1 cellular context compared by ENCODE assay signal in the genomic region with DNA sequence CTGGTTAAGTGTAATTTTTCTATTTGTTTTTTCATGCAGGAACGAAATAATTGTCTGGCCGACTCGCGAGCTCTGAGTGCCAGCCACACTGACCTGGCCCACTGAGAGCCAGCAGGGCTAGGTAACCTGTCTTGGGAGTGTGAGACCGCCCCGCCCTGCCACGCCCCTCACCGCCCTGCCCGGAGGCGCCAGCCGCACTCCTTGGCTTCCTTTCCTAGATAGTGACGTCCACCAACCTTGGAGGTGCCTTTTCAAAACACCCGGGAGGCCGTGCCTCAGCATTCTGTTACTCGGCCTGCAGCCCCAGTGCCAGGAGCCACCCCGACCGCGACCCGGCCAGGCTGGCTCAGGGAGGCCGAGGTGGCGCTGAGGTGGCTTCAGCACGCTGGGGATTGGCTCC.
TF ChIP-seq lines count a peak whose summit lies in the region.

No MANE protein-coding gene starts in this region.

TF ChIP-seq in GM23338, 12 proteins besides CTCF, POLR2A, EP300 and RAD21:
- TF ChIP-seq EZH2phosphoT487 (IDR thresholded peaks at IDR 0.05; ENCODE audit: unreplicated experiment), result no peak
- TF ChIP-seq CREB1 (CRISPR knock-in tag; IDR thresholded peaks at IDR 0.05; ENCODE audit: low read depth), result no peak
- TF ChIP-seq ZNF114 (CRISPR knock-in tag; IDR thresholded peaks at IDR 0.05), result no peak
- TF ChIP-seq, protein P1, sequence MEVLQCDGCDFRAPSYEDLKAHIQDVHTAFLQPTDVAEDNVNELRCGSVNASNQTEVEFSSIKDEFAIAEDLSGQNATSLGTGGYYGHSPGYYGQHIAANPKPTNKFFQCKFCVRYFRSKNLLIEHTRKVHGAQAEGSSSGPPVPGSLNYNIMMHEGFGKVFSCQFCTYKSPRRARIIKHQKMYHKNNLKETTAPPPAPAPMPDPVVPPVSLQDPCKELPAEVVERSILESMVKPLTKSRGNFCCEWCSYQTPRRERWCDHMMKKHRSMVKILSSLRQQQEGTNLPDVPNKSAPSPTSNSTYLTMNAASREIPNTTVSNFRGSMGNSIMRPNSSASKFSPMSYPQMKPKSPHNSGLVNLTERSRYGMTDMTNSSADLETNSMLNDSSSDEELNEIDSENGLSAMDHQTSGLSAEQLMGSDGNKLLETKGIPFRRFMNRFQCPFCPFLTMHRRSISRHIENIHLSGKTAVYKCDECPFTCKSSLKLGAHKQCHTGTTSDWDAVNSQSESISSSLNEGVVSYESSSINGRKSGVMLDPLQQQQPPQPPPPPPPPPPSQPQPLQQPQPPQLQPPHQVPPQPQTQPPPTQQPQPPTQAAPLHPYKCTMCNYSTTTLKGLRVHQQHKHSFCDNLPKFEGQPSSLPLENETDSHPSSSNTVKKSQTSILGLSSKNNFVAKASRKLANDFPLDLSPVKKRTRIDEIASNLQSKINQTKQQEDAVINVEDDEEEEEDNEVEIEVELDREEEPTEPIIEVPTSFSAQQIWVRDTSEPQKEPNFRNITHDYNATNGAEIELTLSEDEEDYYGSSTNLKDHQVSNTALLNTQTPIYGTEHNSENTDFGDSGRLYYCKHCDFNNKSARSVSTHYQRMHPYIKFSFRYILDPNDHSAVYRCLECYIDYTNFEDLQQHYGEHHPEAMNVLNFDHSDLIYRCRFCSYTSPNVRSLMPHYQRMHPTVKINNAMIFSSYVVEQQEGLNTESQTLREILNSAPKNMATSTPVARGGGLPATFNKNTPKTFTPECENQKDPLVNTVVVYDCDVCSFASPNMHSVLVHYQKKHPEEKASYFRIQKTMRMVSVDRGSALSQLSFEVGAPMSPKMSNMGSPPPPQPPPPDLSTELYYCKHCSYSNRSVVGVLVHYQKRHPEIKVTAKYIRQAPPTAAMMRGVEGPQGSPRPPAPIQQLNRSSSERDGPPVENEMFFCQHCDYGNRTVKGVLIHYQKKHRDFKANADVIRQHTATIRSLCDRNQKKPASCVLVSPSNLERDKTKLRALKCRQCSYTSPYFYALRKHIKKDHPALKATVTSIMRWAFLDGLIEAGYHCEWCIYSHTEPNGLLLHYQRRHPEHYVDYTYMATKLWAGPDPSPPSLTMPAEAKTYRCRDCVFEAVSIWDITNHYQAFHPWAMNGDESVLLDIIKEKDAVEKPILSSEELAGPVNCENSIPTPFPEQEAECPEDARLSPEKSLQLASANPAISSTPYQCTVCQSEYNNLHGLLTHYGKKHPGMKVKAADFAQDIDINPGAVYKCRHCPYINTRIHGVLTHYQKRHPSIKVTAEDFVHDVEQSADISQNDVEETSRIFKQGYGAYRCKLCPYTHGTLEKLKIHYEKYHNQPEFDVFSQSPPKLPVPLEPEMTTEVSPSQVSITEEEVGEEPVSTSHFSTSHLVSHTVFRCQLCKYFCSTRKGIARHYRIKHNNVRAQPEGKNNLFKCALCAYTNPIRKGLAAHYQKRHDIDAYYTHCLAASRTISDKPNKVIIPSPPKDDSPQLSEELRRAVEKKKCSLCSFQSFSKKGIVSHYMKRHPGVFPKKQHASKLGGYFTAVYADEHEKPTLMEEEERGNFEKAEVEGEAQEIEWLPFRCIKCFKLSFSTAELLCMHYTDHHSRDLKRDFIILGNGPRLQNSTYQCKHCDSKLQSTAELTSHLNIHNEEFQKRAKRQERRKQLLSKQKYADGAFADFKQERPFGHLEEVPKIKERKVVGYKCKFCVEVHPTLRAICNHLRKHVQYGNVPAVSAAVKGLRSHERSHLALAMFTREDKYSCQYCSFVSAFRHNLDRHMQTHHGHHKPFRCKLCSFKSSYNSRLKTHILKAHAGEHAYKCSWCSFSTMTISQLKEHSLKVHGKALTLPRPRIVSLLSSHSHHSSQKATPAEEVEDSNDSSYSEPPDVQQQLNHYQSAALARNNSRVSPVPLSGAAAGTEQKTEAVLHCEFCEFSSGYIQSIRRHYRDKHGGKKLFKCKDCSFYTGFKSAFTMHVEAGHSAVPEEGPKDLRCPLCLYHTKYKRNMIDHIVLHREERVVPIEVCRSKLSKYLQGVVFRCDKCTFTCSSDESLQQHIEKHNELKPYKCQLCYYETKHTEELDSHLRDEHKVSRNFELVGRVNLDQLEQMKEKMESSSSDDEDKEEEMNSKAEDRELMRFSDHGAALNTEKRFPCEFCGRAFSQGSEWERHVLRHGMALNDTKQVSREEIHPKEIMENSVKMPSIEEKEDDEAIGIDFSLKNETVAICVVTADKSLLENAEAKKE (CRISPR knock-in tag; IDR thresholded peaks at IDR 0.05), result no peak
- TF ChIP-seq, protein P2, sequence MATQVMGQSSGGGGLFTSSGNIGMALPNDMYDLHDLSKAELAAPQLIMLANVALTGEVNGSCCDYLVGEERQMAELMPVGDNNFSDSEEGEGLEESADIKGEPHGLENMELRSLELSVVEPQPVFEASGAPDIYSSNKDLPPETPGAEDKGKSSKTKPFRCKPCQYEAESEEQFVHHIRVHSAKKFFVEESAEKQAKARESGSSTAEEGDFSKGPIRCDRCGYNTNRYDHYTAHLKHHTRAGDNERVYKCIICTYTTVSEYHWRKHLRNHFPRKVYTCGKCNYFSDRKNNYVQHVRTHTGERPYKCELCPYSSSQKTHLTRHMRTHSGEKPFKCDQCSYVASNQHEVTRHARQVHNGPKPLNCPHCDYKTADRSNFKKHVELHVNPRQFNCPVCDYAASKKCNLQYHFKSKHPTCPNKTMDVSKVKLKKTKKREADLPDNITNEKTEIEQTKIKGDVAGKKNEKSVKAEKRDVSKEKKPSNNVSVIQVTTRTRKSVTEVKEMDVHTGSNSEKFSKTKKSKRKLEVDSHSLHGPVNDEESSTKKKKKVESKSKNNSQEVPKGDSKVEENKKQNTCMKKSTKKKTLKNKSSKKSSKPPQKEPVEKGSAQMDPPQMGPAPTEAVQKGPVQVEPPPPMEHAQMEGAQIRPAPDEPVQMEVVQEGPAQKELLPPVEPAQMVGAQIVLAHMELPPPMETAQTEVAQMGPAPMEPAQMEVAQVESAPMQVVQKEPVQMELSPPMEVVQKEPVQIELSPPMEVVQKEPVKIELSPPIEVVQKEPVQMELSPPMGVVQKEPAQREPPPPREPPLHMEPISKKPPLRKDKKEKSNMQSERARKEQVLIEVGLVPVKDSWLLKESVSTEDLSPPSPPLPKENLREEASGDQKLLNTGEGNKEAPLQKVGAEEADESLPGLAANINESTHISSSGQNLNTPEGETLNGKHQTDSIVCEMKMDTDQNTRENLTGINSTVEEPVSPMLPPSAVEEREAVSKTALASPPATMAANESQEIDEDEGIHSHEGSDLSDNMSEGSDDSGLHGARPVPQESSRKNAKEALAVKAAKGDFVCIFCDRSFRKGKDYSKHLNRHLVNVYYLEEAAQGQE (IDR thresholded peaks at IDR 0.05; ENCODE audit: unreplicated experiment), result no peak
- no peak for TF ChIP-seq STAT1 (IDR thresholded peaks at IDR 0.05; ENCODE audit: unreplicated experiment)
- TF ChIP-seq NANOG (IDR thresholded peaks at IDR 0.05; ENCODE audit: borderline replicate concordance), result no peak
- TF ChIP-seq, protein P3, sequence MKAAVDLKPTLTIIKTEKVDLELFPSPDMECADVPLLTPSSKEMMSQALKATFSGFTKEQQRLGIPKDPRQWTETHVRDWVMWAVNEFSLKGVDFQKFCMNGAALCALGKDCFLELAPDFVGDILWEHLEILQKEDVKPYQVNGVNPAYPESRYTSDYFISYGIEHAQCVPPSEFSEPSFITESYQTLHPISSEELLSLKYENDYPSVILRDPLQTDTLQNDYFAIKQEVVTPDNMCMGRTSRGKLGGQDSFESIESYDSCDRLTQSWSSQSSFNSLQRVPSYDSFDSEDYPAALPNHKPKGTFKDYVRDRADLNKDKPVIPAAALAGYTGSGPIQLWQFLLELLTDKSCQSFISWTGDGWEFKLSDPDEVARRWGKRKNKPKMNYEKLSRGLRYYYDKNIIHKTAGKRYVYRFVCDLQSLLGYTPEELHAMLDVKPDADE (IDR thresholded peaks at IDR 0.05), result no peak
- no peak for TF ChIP-seq POLR2AphosphoS5 (IDR thresholded peaks at IDR 0.05; ENCODE audit: low read depth)
- TF ChIP-seq ZNF331 (CRISPR knock-in tag; IDR thresholded peaks at IDR 0.05; ENCODE audit: low read depth), result no peak
